Comparison of ENCODE assay signal across 28 cellular contexts in the genomic region with DNA sequence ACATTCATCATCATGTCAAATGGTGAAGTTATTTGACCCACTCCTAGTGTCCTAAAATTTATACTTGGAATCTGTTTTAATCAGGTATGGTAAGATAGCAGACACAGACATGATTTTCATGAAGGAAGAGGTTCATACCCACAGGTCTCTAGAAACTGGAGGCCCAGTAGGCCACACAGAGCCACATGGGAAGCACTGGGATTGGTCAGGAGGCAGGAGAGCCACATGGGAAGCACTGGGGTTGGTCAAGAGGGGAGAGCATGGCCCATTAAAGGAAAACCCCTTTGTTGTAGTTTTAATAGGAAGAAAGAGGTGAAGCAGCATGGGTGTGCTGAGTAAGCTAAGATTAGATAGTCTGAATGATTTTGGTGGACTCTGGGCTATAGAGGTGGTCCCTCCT.
"Had no signal": no experiment of that assay in that cellular context is flagged by ENCODE, and none has a peak within 500 bp of the region (broad histone marks: within the 10 kb centered on the region; RNA-seq: fewer than 3 reads in every experiment).

No MANE protein-coding gene starts in this region.

- H3K9me3 ChIP-seq: adrenal gland, body of pancreas, breast epithelium had no signal

- H3K9ac ChIP-seq: KMS-11 had no signal

- H3K27me3 ChIP-seq: adrenal gland, body of pancreas, breast epithelium had no signal

- H3K36me3 ChIP-seq: adrenal gland, breast epithelium had no signal

- H3K4me2 ChIP-seq: KMS-11 had no signal

- H3K4me1 ChIP-seq: adrenal gland, body of pancreas, breast epithelium had no signal

- FAIRE-seq: astrocyte, RCC 7860 had no signal

- H3K4me3 ChIP-seq: adrenal gland, body of pancreas, breast epithelium had no signal

- H3K27ac ChIP-seq: adrenal gland, body of pancreas, breast epithelium, KMS-11, RWPE1, VCaP had no signal

- DNase-seq: activated B cell treated with CpG ODN at 0.5 μM for 24 hours; activated CD4-positive, alpha-beta memory T cell treated with anti-CD3 and anti-CD28 coated beads for 36 hours; activated CD4-positive, alpha-beta T cell treated with anti-CD3 and anti-CD28 coated beads for 4 hours; activated CD4-positive, alpha-beta T cell treated with anti-CD3 and anti-CD28 coated beads, Interleukin-2, amount 50 U/mL, for 1 hour; activated CD4-positive, CD25-positive, alpha-beta regulatory T cell treated with anti-CD3 and anti-CD28 coated beads, Interleukin-2, amount 50 U/mL, for 72 hours; activated CD8-positive, alpha-beta memory T cell treated with anti-CD3 and anti-CD28 coated beads, Interleukin-2, amount 50 U/mL, for 4 hours; activated gamma-delta T cell treated with Interleukin-2 at 50 U/mL for 16 hours; activated naive CD4-positive, alpha-beta T cell treated with anti-CD3 and anti-CD28 coated beads for 36 hours; activated T-cell treated with anti-CD3 and anti-CD28 coated beads for 4 hours; activated T-cell treated with anti-CD3 and anti-CD28 coated beads, Interleukin-2, amount 50 U/mL, for 4 hours; adrenal gland; body of pancreas; NCI-H1417 treated with DMSO at 0.1 percent for 48 hours; NCI-H187 treated with DMSO at 0.1 percent for 48 hours; NCI-H226; NCI-H446 treated with DMSO at 0.1 percent for 48 hours; NCI-H524; Right ventricle myocardium superior; SW 1271; T-helper 1 cell; T-helper 9 cell had no signal

- ATAC-seq: activated naive CD4-positive, alpha-beta T cell treated with anti-CD3 and anti-CD28 coated beads, Interleukin-2, amount 50 U/mL, for 72 hours; activated T-cell treated with anti-CD3 and anti-CD28 coated beads, Interleukin-2, amount 50 U/mL, for 4 hours; body of pancreas had no signal
